8 cellular contexts compared by ENCODE assay signal in the genomic region with DNA sequence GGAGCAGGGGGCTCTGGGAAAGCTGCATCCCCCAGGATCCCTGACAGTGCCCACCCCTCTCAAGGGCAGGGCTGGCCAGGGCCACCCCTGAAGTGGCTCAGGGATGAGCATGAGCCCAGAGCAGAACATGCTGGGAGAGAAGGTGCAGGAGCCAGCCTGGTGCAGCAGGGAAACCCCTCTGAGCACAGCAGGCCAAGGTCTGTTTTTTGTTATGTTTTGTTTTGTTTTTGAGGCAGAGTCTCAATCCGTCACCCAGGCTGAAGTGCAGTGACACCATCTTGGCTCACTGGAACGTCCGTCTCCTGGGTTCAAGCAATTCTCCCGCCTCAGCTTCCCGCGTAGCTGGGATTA. TPM values are rescaled to one million over a fixed set of nuclear protein-coding genes. Genes with fewer than 3 reads are reported as not detected.
DNase-seq lines count a peak whose midpoint lies in the region; ATAC-seq, FAIRE-seq and TF ChIP-seq lines count a peak whose summit lies in the region.

No MANE protein-coding gene starts in this region.

- no peak overlapping the region for H2BK5ac ChIP-seq in mesenchymal stem cell (ENCODE audit: low read depth, low read length, poor library complexity, severe bottlenecking)

- FAIRE-seq in kidney (lab: Jason Lieb, UNC): no peak

- peak overlapping the region; percentile 77 for H3K27ac Mint-ChIP-seq in activated T-cell treated with anti-CD3 and anti-CD28 coated beads, Interleukin-2, amount 50 U/mL, for 24 hours
- no peak overlapping the region for H3K27ac Mint-ChIP-seq in activated T-helper 1 cell treated with anti-CD3 and anti-CD28 coated beads, Interleukin-12 subunit alpha, Interleukin-12 subunit beta, Interleukin-2, Interleukin-4 antibody, amounts not matched to agents 30 ng/mL and 10 ng/mL and 1 ng/mL, durations not matched to agents 14 hours and 24 hours and 36 hours

- peaks cover 45% of the 10 kb centered on the region for H3K4me1 Mint-ChIP-seq in activated T-cell treated with anti-CD3 and anti-CD28 coated beads, Interleukin-2, amount 50 U/mL, for 24 hours (ENCODE audit: low read depth)
- H3K4me1 Mint-ChIP-seq in activated T-helper 1 cell treated with anti-CD3 and anti-CD28 coated beads, Interleukin-12 subunit alpha, Interleukin-12 subunit beta, Interleukin-2, Interleukin-4 antibody, amounts not matched to agents 30 ng/mL and 10 ng/mL and 1 ng/mL, durations not matched to agents 14 hours and 24 hours and 36 hours (ENCODE audit: low read depth): peaks cover 36% of the 10 kb centered on the region

- H3K36me3 Mint-ChIP-seq in activated T-cell treated with anti-CD3 and anti-CD28 coated beads, Interleukin-2, amount 50 U/mL, for 24 hours (ENCODE audit: low read depth): peaks cover 17% of the 10 kb centered on the region
- H3K36me3 Mint-ChIP-seq in activated T-helper 1 cell treated with anti-CD3 and anti-CD28 coated beads, Interleukin-12 subunit alpha, Interleukin-12 subunit beta, Interleukin-2, Interleukin-4 antibody, amounts not matched to agents 30 ng/mL and 10 ng/mL and 1 ng/mL, durations not matched to agents 14 hours and 24 hours and 36 hours (ENCODE audit: low read depth): no peaks in the 10 kb centered on the region

- H4K8ac ChIP-seq in mesenchymal stem cell (ENCODE audit: low read length): peak overlapping the region; percentile 74

- H3K9me3 Mint-ChIP-seq in activated T-cell treated with anti-CD3 and anti-CD28 coated beads, Interleukin-2, amount 50 U/mL, for 24 hours: no peaks in the 10 kb centered on the region
- no peaks in the 10 kb centered on the region for H3K9me3 Mint-ChIP-seq in activated T-helper 1 cell treated with anti-CD3 and anti-CD28 coated beads, Interleukin-12 subunit alpha, Interleukin-12 subunit beta, Interleukin-2, Interleukin-4 antibody, amounts not matched to agents 30 ng/mL and 10 ng/mL and 1 ng/mL, durations not matched to agents 14 hours and 24 hours and 36 hours

- H3K23ac ChIP-seq in mesenchymal stem cell (ENCODE audit: low read length in 2 of 2): no peak overlapping the region

- peak overlapping the region in 1 of 2 experiments; percentile 44 for H3K4ac ChIP-seq in mesenchymal stem cell (ENCODE audit: low read depth in 1 of 2, low read length in 2 of 2)

- 99% methylated on average over 6 of the region's 6 CpGs for WGBS in mesenchymal stem cell

- H3K79me1 ChIP-seq in mesenchymal stem cell (replicated peaks; ENCODE audit: low read length, poor library complexity, severe bottlenecking): no peaks in the 10 kb centered on the region

- H3K4me3 ChIP-seq in mesenchymal stem cell (ENCODE audit: insufficient read depth in 1 of 2, low read depth in 1 of 2, low read length in 2 of 2) (peak overlapping the region in 1 of 2 experiments; percentile 78), tibial artery (peak overlapping the region; percentile 76 to 93), kidney (ENCODE audit: low read length in 2 of 2) (peak overlapping the region in 1 of 2 donors; percentile 60)

- H3K9me3 ChIP-seq in mesenchymal stem cell (ENCODE audit: control insufficient read depth, low read length): no peaks in the 10 kb centered on the region
- H3K9me3 ChIP-seq in tibial artery: no peaks in the 10 kb centered on the region
- no peaks in the 10 kb centered on the region for H3K9me3 ChIP-seq in kidney (ENCODE audit: control insufficient read depth in 1 of 2, low read length in 2 of 2)

- H3K27ac ChIP-seq in mesenchymal stem cell (ENCODE audit: low read length, poor library complexity, severe bottlenecking) (no peak overlapping the region), tibial artery (peak overlapping the region in 1 of 2 donors; percentile 83), kidney (ENCODE audit: low read depth in 2 of 2, low read length in 2 of 2) (no peak overlapping the region)

- peak overlapping the region in 1 of 2 experiments; percentile 88 for H3K18ac ChIP-seq in mesenchymal stem cell (ENCODE audit: low read depth in 1 of 2, low read length in 2 of 2)

- H2BK15ac ChIP-seq in mesenchymal stem cell (ENCODE audit: low read depth, poor library complexity, severe bottlenecking): peak overlapping the region; percentile 4

- H3K14ac ChIP-seq in mesenchymal stem cell (ENCODE audit: low read length in 2 of 2): no peak overlapping the region

- H3K27me3 ChIP-seq in mesenchymal stem cell (ENCODE audit: control insufficient read depth in 1 of 2, insufficient read depth in 1 of 2, low read length in 2 of 2) (peaks cover 11 to 15% of the 10 kb centered on the region in 2 experiments), tibial artery (peaks cover under 1 to 19% of the 10 kb centered on the region in 2 donors)

- intact Hi-C loops in activated T-helper 1 cell treated with anti-CD3 and anti-CD28 coated beads, Interleukin-12 subunit alpha, Interleukin-12 subunit beta, Interleukin-2, Interleukin-4 antibody, amounts not matched to agents 30 ng/mL and 10 ng/mL and 1 ng/mL, durations not matched to agents 14 hours and 24 hours and 36 hours (cut with micrococcal nuclease): loop anchor here (1.0 to 10.0 kb wide), 6 partner anchors 32 to 231 kb away; partner anchors contain the start of genes CHKB, LMF2, PPP6R2 and SCO2
- intact Hi-C loops in tibial artery (cut with DNase I; ENCODE audit: low total_unique reads) (no loop called here), kidney (cut with DNase I) (no loop called here)

- TF ChIP-seq CTCF in tibial artery (IDR thresholded peaks at IDR 0.05) (no peak), kidney (IDR thresholded peaks at IDR 0.05; ENCODE audit: borderline replicate concordance, extremely low read depth, insufficient read depth) (no peak)

- peak overlapping the region; percentile 32 for H2AFZ ChIP-seq in mesenchymal stem cell (ENCODE audit: low read depth, low read length)

- H3K36me3 ChIP-seq in mesenchymal stem cell (ENCODE audit: control insufficient read depth in 1 of 2, insufficient read depth in 2 of 2, low read depth in 1 of 2, low read length in 2 of 2): peaks cover 0 to 24% of the 10 kb centered on the region in 2 experiments
- H3K36me3 ChIP-seq in tibial artery: no peaks in the 10 kb centered on the region
- H3K36me3 ChIP-seq in kidney (ENCODE audit: control insufficient read depth in 1 of 2, insufficient read depth in 2 of 2, low read length in 2 of 2): no peaks in the 10 kb centered on the region

- no peak for DNase-seq in activated T-cell treated with anti-CD3 and anti-CD28 coated beads, Interleukin-2, amount 50 U/mL, for 24 hours
- DNase-seq in activated T-cell treated with anti-CD3 and anti-CD28 coated beads for 4 hours (no peak), mesenchymal stem cell (no peak), tibial artery (no peak), kidney (no peak), globus pallidus (ENCODE audit: low spot score) (no peak)
- no peak for DNase-seq in activated T-helper 1 cell treated with anti-CD3 and anti-CD28 coated beads, Interleukin-12 subunit alpha, Interleukin-12 subunit beta, Interleukin-2, Interleukin-4 antibody, amounts not matched to agents 30 ng/mL and 10 ng/mL and 1 ng/mL, durations not matched to agents 14 hours and 24 hours and 36 hours (ENCODE audit: low spot score)

- no peak overlapping the region for H4K91ac ChIP-seq in mesenchymal stem cell (ENCODE audit: low read length)

- peak overlapping the region; percentile 66 for H3K4me3 Mint-ChIP-seq in activated T-cell treated with anti-CD3 and anti-CD28 coated beads, Interleukin-2, amount 50 U/mL, for 24 hours
- peak overlapping the region; percentile 57 for H3K4me3 Mint-ChIP-seq in activated T-helper 1 cell treated with anti-CD3 and anti-CD28 coated beads, Interleukin-12 subunit alpha, Interleukin-12 subunit beta, Interleukin-2, Interleukin-4 antibody, amounts not matched to agents 30 ng/mL and 10 ng/mL and 1 ng/mL, durations not matched to agents 14 hours and 24 hours and 36 hours

- ATAC-seq in GM19452 (IDR thresholded peaks at IDR 0.05; ENCODE audit: unreplicated experiment): no peak

- H3K27me3 Mint-ChIP-seq in activated T-cell treated with anti-CD3 and anti-CD28 coated beads, Interleukin-2, amount 50 U/mL, for 24 hours: peaks cover 6% of the 10 kb centered on the region
- H3K27me3 Mint-ChIP-seq in activated T-helper 1 cell treated with anti-CD3 and anti-CD28 coated beads, Interleukin-12 subunit alpha, Interleukin-12 subunit beta, Interleukin-2, Interleukin-4 antibody, amounts not matched to agents 30 ng/mL and 10 ng/mL and 1 ng/mL, durations not matched to agents 14 hours and 24 hours and 36 hours (ENCODE audit: insufficient read depth): peaks cover 19% of the 10 kb centered on the region

- peak overlapping the region in 1 of 2 experiments; percentile 22 for H2BK12ac ChIP-seq in mesenchymal stem cell (ENCODE audit: low read length in 2 of 2)

- no peak overlapping the region for H2BK120ac ChIP-seq in mesenchymal stem cell (ENCODE audit: low read depth, low read length)

- peak overlapping the region; percentile 47 for H2AK5ac ChIP-seq in mesenchymal stem cell (ENCODE audit: low read length, severe bottlenecking)

- peak overlapping the region; percentile 82 for H3K9ac ChIP-seq in mesenchymal stem cell (ENCODE audit: low read length)
- no peak overlapping the region for H3K9ac ChIP-seq in kidney (ENCODE audit: low read length in 2 of 2)

- H3K4me2 ChIP-seq in mesenchymal stem cell (ENCODE audit: low read length, poor library complexity, severe bottlenecking): no peak overlapping the region

- H3K4me1 ChIP-seq in mesenchymal stem cell (ENCODE audit: control insufficient read depth, insufficient read depth, low read depth, low read length) (peaks cover 39% of the 10 kb centered on the region), tibial artery (peaks cover 5 to 43% (median 35%) of the 10 kb centered on the region in 4 donors), kidney (ENCODE audit: control insufficient read depth in 1 of 2, insufficient read depth in 1 of 2, low read depth in 1 of 2, low read length in 2 of 2) (peaks cover 17 to 26% of the 10 kb centered on the region in 2 donors)

RNA-seq across cellular contexts. Expression of gene SBF1, which starts 0.8 kb away (rescaled TPM):
- 113 and 116 TPM in 2 replicates for total RNA-seq in activated T-helper 1 cell treated with anti-CD3 and anti-CD28 coated beads, Interleukin-12 subunit alpha, Interleukin-12 subunit beta, Interleukin-2, Interleukin-4 antibody, amounts not matched to agents 30 ng/mL and 10 ng/mL and 1 ng/mL, durations not matched to agents 14 hours and 24 hours and 36 hours
- polyA plus RNA-seq in mesenchymal stem cell (2013, experiment 1 of 2): 23.9 TPM
- polyA plus RNA-seq in mesenchymal stem cell (2013, experiment 2 of 2): 22.7 TPM
- 73.9 TPM for total RNA-seq in kidney
- 18.1 TPM for polyA plus RNA-seq in kidney (ENCODE audit: insufficient read depth, low read depth, low replicate concordance)

RNA-seq across cellular contexts. Expression of gene ADM2, which starts 5.7 kb away (rescaled TPM):
- total RNA-seq in activated T-helper 1 cell treated with anti-CD3 and anti-CD28 coated beads, Interleukin-12 subunit alpha, Interleukin-12 subunit beta, Interleukin-2, Interleukin-4 antibody, amounts not matched to agents 30 ng/mL and 10 ng/mL and 1 ng/mL, durations not matched to agents 14 hours and 24 hours and 36 hours: 4.2 and 4.9 TPM in 2 replicates
- 11.3 TPM for polyA plus RNA-seq in mesenchymal stem cell (2013, experiment 1 of 2)
- polyA plus RNA-seq in mesenchymal stem cell (2013, experiment 2 of 2): 10.9 TPM
- 8.0 TPM for total RNA-seq in kidney
- 10.6 TPM for polyA plus RNA-seq in kidney (ENCODE audit: insufficient read depth, low read depth, low replicate concordance)

RNA-seq across cellular contexts. Expression of gene MIOX, which starts 11.0 kb away (rescaled TPM):
- 0.29 TPM in 1 of 2 replicates, not detected in the other for total RNA-seq in activated T-helper 1 cell treated with anti-CD3 and anti-CD28 coated beads, Interleukin-12 subunit alpha, Interleukin-12 subunit beta, Interleukin-2, Interleukin-4 antibody, amounts not matched to agents 30 ng/mL and 10 ng/mL and 1 ng/mL, durations not matched to agents 14 hours and 24 hours and 36 hours
- 0.14 TPM for polyA plus RNA-seq in mesenchymal stem cell (2013, experiment 1 of 2)
- 0.16 TPM for polyA plus RNA-seq in mesenchymal stem cell (2013, experiment 2 of 2)
- total RNA-seq in kidney: 3.5 TPM
- 455 TPM for polyA plus RNA-seq in kidney (ENCODE audit: insufficient read depth, low read depth, low replicate concordance)

RNA-seq across cellular contexts. Expression of gene LMF2, which starts 31.9 kb away (rescaled TPM):
- total RNA-seq in activated T-helper 1 cell treated with anti-CD3 and anti-CD28 coated beads, Interleukin-12 subunit alpha, Interleukin-12 subunit beta, Interleukin-2, Interleukin-4 antibody, amounts not matched to agents 30 ng/mL and 10 ng/mL and 1 ng/mL, durations not matched to agents 14 hours and 24 hours and 36 hours: 79.5 and 81.2 TPM in 2 replicates
- 81.8 TPM for polyA plus RNA-seq in mesenchymal stem cell (2013, experiment 1 of 2)
- polyA plus RNA-seq in mesenchymal stem cell (2013, experiment 2 of 2): 79.8 TPM
- total RNA-seq in kidney: 77.9 TPM
- 41.7 TPM for polyA plus RNA-seq in kidney (ENCODE audit: insufficient read depth, low read depth, low replicate concordance)

RNA-seq across cellular contexts. Expression of gene NCAPH2, which starts 32.4 kb away (rescaled TPM):
- 133 and 134 TPM in 2 replicates for total RNA-seq in activated T-helper 1 cell treated with anti-CD3 and anti-CD28 coated beads, Interleukin-12 subunit alpha, Interleukin-12 subunit beta, Interleukin-2, Interleukin-4 antibody, amounts not matched to agents 30 ng/mL and 10 ng/mL and 1 ng/mL, durations not matched to agents 14 hours and 24 hours and 36 hours
- 11.7 TPM for polyA plus RNA-seq in mesenchymal stem cell (2013, experiment 1 of 2)
- 9.7 TPM for polyA plus RNA-seq in mesenchymal stem cell (2013, experiment 2 of 2)
- 41.5 TPM for total RNA-seq in kidney
- polyA plus RNA-seq in kidney (ENCODE audit: insufficient read depth, low read depth, low replicate concordance): 31.4 TPM
